ENCODE assay signal across 22 cellular contexts in genomic region chr12:90124914-90125313, GRCh38.
"Had no signal": no experiment of that assay in that cellular context is flagged by ENCODE, and none has a peak within 500 bp of the region (broad histone marks: within the 10 kb centered on the region; RNA-seq: fewer than 3 reads in every experiment).

No MANE protein-coding gene starts in this region.

- H3K27me3 ChIP-seq: breast epithelium, esophagus squamous epithelium, vagina had no signal

- ATAC-seq: activated CD4-positive, CD25-positive, alpha-beta regulatory T cell treated with anti-CD3 and anti-CD28 coated beads, Interleukin-2, amount 50 U/mL, for 24 hours; activated T-cell treated with anti-CD3 and anti-CD28 coated beads, Interleukin-2, amount 50 U/mL, for 72 hours; effector memory CD8-positive, alpha-beta T cell; gastrocnemius medialis; left ventricle myocardium superior; natural killer cell had no signal

- H3K27ac ChIP-seq: breast epithelium, esophagus squamous epithelium, gastrocnemius medialis, prostate gland, thoracic aorta, vagina, VCaP had no signal

- H3K9me3 ChIP-seq: gastrocnemius medialis, prostate gland, vagina had no signal

- H3K4me3 ChIP-seq: breast epithelium, esophagus squamous epithelium, gastrocnemius medialis, prostate gland, thoracic aorta, vagina had no signal

- FAIRE-seq: colon had no signal

- H3K4me1 ChIP-seq: breast epithelium, gastrocnemius medialis, prostate gland, vagina had no signal

- H3K36me3 ChIP-seq: breast epithelium, esophagus squamous epithelium, gastrocnemius medialis, prostate gland, thoracic aorta, vagina had no signal

- DNase-seq: activated CD4-positive, alpha-beta memory T cell treated with anti-CD3 and anti-CD28 coated beads, Interleukin-2, amount 10 ng/mL, durations not matched to agents 7 days and 5 days; activated CD4-positive, alpha-beta T cell treated with anti-CD3 and anti-CD28 coated beads, Interleukin-2, amount 10 ng/mL, durations not matched to agents 24 days and 14 days; activated effector memory CD4-positive, alpha-beta T cell treated with Interleukin-2 at 50 U/mL for 16 hours; activated naive CD4-positive, alpha-beta T cell treated with anti-CD3 and anti-CD28 coated beads for 36 hours; activated naive CD8-positive, alpha-beta T cell treated with anti-CD3 and anti-CD28 coated beads, Interleukin-2, amount 10 ng/mL, durations not matched to agents 7 days and 5 days; activated T-cell treated with anti-CD3 and anti-CD28 coated beads, Interleukin-2, amount 50 U/mL, for 72 hours; amniotic stem cell; effector memory CD8-positive, alpha-beta T cell; esophagus squamous epithelium; gastrocnemius medialis; hippocampal formation; left ventricle myocardium superior; natural killer cell; stimulated activated CD4-positive, alpha-beta T cell treated with anti-CD3 and anti-CD28 coated beads, Interleukin-4, amount 100 ng/mL, for 24 hours; stimulated activated naive CD4-positive, alpha-beta T cell treated with Interleukin-2 at 50 U/mL for 16 hours had no signal
